18 cellular contexts compared by ENCODE assay signal in the genomic region with DNA sequence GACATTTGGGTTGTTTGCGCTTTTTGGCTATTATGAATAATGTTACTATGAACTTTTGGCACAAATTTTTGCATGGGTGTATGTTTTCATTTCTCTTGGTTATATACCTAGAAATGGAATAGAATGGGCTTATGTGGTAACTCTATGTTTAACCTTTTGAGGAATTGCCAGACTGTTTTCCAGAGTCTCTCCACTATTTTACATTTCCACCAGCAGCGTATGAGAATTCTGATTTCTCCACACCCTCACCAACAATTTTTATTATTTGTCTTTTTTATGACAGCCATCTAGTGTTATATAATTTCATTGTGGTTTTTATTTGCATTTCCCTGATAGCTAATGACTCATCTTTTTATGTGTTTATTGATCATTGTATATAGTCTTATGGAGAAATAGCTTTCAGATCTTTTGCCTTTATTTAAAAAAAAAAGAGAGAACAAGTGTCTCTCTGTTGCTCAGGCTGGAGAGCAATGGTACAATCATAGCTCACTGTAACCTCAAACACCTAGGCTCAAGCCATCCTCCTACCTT.
DNase-seq lines count a peak whose midpoint lies in the region; ATAC-seq, FAIRE-seq and TF ChIP-seq lines count a peak whose summit lies in the region.
"Had no signal": no experiment of that assay in that cellular context is flagged by ENCODE, and none has a peak within 500 bp of the region (broad histone marks: within the 10 kb centered on the region; RNA-seq: fewer than 3 reads in every experiment).

No MANE protein-coding gene starts in this region.

- DNase-seq in HT-29 (ENCODE audit: low spot score), result peak; percentile 43
- DNase-seq in mucosa of descending colon, result peak in 1 of 3 donors; percentile 1
- DNase-seq in activated T-cell treated with anti-CD3 and anti-CD28 coated beads, Interleukin-2, amount 50 U/mL, for 72 hours, result no peak
- DNase-seq in NCI-H345 treated with DMSO at 0.1 percent for 48 hours (lab: John Stamatoyannopoulos, UW; ENCODE audit: unreplicated experiment), result no peak
- DNase-seq in NCI-H2081 treated with DMSO at 0.1 percent for 48 hours (lab: John Stamatoyannopoulos, UW), result no peak
- DNase-seq in nucleus accumbens (lab: John Stamatoyannopoulos, UW), result no peak
- DNase-seq: ACHN; CD4-positive, CD25-positive, alpha-beta regulatory T cell; DMS79 treated with DMSO at 0.1 percent for 48 hours; EL; GOT3; H9 had no signal

- peak; percentile 60 for FAIRE-seq in colon (lab: Jason Lieb, UNC)
- FAIRE-seq: G401.6, GM12891, HepG2, HTR-8/SVneo had no signal

- peaks cover 27% of the 10 kb centered on the region for H3K4me1 ChIP-seq in mucosa of descending colon (ENCODE audit: low read depth)

- H3K9me3 Mint-ChIP-seq in activated T-cell treated with anti-CD3 and anti-CD28 coated beads, Interleukin-2, amount 50 U/mL, for 72 hours, result no peaks in the 10 kb centered on the region
- H3K9me3 Mint-ChIP-seq: H9 had no signal

- H3K36me3 Mint-ChIP-seq in activated T-cell treated with anti-CD3 and anti-CD28 coated beads, Interleukin-2, amount 50 U/mL, for 72 hours (ENCODE audit: insufficient read depth in 2 of 2), result no peaks in the 10 kb centered on the region
- H3K36me3 Mint-ChIP-seq: CD4-positive, CD25-positive, alpha-beta regulatory T cell had no signal

- H3K27ac Mint-ChIP-seq in activated T-cell treated with anti-CD3 and anti-CD28 coated beads, Interleukin-2, amount 50 U/mL, for 72 hours, result no peak overlapping the region
- H3K27ac Mint-ChIP-seq: CD4-positive, CD25-positive, alpha-beta regulatory T cell; H9 had no signal

- H3K27me3 Mint-ChIP-seq in activated T-cell treated with anti-CD3 and anti-CD28 coated beads, Interleukin-2, amount 50 U/mL, for 72 hours (ENCODE audit: low read depth), result peaks cover 53% of the 10 kb centered on the region

- no peak for TF ChIP-seq CTCF in mucosa of descending colon (IDR thresholded peaks at IDR 0.05)

- peak; percentile 61 for ATAC-seq in mucosa of descending colon
- no peak for ATAC-seq in activated T-cell treated with anti-CD3 and anti-CD28 coated beads, Interleukin-2, amount 50 U/mL, for 72 hours (replicated peaks in 1 of 2)
- ATAC-seq: HepG2 had no signal

- no peak overlapping the region for H3K4me3 Mint-ChIP-seq in activated T-cell treated with anti-CD3 and anti-CD28 coated beads, Interleukin-2, amount 50 U/mL, for 72 hours
- H3K4me3 Mint-ChIP-seq: CD4-positive, CD25-positive, alpha-beta regulatory T cell; H9 had no signal

- intact Hi-C loops in mucosa of descending colon (cut with DNase I, micrococcal nuclease), result no loop called here

- H3K4me1 Mint-ChIP-seq in activated T-cell treated with anti-CD3 and anti-CD28 coated beads, Interleukin-2, amount 50 U/mL, for 72 hours (ENCODE audit: low read depth), result peaks cover 5% of the 10 kb centered on the region

- no peaks in the 10 kb centered on the region for H3K9me3 ChIP-seq in mucosa of descending colon

- no peaks in the 10 kb centered on the region for H3K36me3 ChIP-seq in mucosa of descending colon (ENCODE audit: low read depth)
- H3K36me3 ChIP-seq: BLaER1 treated with 17β-estradiol and CSF1 and Interleukin-3, amounts not matched to agents 10 nM and 100 nM had no signal

- no peak overlapping the region for H3K4me3 ChIP-seq in mucosa of descending colon
- H3K4me3 ChIP-seq: BLaER1 treated with 17β-estradiol and CSF1 and Interleukin-3, amounts not matched to agents 10 nM and 100 nM had no signal
